In genomic region chr2:152730591-152731333, GRCh38 we compare ENCODE assay signal across 8 cellular contexts. TPM values are rescaled to one million over a fixed set of nuclear protein-coding genes. Genes with fewer than 3 reads are reported as not detected.
DNase-seq lines count a peak whose midpoint lies in the region; ATAC-seq and TF ChIP-seq lines count a peak whose summit lies in the region.
"Had no signal": no experiment of that assay in that cellular context is flagged by ENCODE, and none has a peak within 500 bp of the region (broad histone marks: within the 10 kb centered on the region; RNA-seq: fewer than 3 reads in every experiment).

No MANE protein-coding gene starts in this region.

- DNase-seq in PC-3 (peak; percentile 19), mesenteric fat pad (ENCODE audit: low spot score) (no peak), cerebellar nuclear complex (lab: John Stamatoyannopoulos, UW) (no peak), osteocyte (ENCODE audit: extremely low spot score, unreplicated experiment) (no peak)
- peak; percentile 45 to 49 (median 46) for DNase-seq in effector memory CD4-positive, alpha-beta T cell

- CTCF ChIA-PET in PC-3 (lab: Charles Lee) = no interaction called here

- no peaks in the 10 kb centered on the region for H3F3A ChIP-seq in PC-3 (ENCODE audit: low read length, unreplicated experiment)

- no peaks in the 10 kb centered on the region; the same call in 1 of the 2 replicates for H3K79me2 ChIP-seq in PC-3 (ENCODE audit: low read length)

- H3K27ac Mint-ChIP-seq in osteocyte (ENCODE audit: unreplicated experiment) = no peak overlapping the region

- no TSS peak for BruUV-seq in PC-3 (replicated peaks; lab: Mats Ljungman, UMichigan)

- H3K27me3 ChIP-seq in PC-3 (ENCODE audit: low read length) = no peaks in the 10 kb centered on the region
- no peaks in the 10 kb centered on the region for H3K27me3 ChIP-seq in effector memory CD4-positive, alpha-beta T cell (replicated peaks; ENCODE audit: control insufficient read depth, insufficient read depth, low read length, poor library complexity, severe bottlenecking)

- no peak overlapping the region for H2AFZ ChIP-seq in PC-3 (ENCODE audit: low read length)

- H3K4me3 Mint-ChIP-seq in osteocyte (ENCODE audit: unreplicated experiment) = no peak overlapping the region

- TF ChIP-seq CTCF in PC-3 (conservative IDR thresholded peaks at IDR 0.05; ENCODE audit: low read depth, low read length) (no peak), osteocyte (IDR thresholded peaks at IDR 0.05) (no peak)

- H3K36me3 ChIP-seq in PC-3 (ENCODE audit: low read depth, low read length) = peaks cover 10% of the 10 kb centered on the region; the same call in 1 of the 2 replicates
- H3K36me3 ChIP-seq in effector memory CD4-positive, alpha-beta T cell (ENCODE audit: control insufficient read depth, insufficient read depth, low read length) = no peaks in the 10 kb centered on the region

- H4K20me1 ChIP-seq in PC-3 (ENCODE audit: low read length) = peaks cover 6% of the 10 kb centered on the region; the same call in 1 of the 2 replicates

- H3K27me3 Mint-ChIP-seq in osteocyte (ENCODE audit: unreplicated experiment) = no peaks in the 10 kb centered on the region

- POLR2A ChIA-PET in PC-3 (lab: Charles Lee; ENCODE audit: unreplicated experiment) = no interaction called here

- H3K9ac ChIP-seq in PC-3 (ENCODE audit: low read length) = no peak overlapping the region

- no peak overlapping the region for H3K27ac ChIP-seq in PC-3 (ENCODE audit: low read length)
- H3K27ac ChIP-seq in effector memory CD4-positive, alpha-beta T cell (ENCODE audit: insufficient read depth, low read length, poor library complexity, severe bottlenecking) = no peak overlapping the region

- intact Hi-C loops in PC-3 (cut with micrococcal nuclease) = loop anchor here (10.0 kb wide), 1 partner anchor 696 kb away; no protein-coding TSS in a partner anchor

- no peaks in the 10 kb centered on the region for H3K9me3 Mint-ChIP-seq in osteocyte (ENCODE audit: unreplicated experiment)

- H3K9me3 ChIP-seq in PC-3 (ENCODE audit: low read length) = no peaks in the 10 kb centered on the region
- no peaks in the 10 kb centered on the region for H3K9me3 ChIP-seq in effector memory CD4-positive, alpha-beta T cell (ENCODE audit: control insufficient read depth, low read length)

- H3K9me2 ChIP-seq in PC-3 (replicated peaks; ENCODE audit: low read length) = no peaks in the 10 kb centered on the region

- no peak overlapping the region for H3K4me3 ChIP-seq in PC-3 (ENCODE audit: low read length)
- no peak overlapping the region for H3K4me3 ChIP-seq in effector memory CD4-positive, alpha-beta T cell (ENCODE audit: insufficient read depth, low read depth, low read length, poor library complexity, severe bottlenecking)

- no peak overlapping the region for H3K4me2 ChIP-seq in PC-3 (ENCODE audit: low read length)

- H3K4me1 Mint-ChIP-seq in osteocyte (ENCODE audit: unreplicated experiment) = no peaks in the 10 kb centered on the region

- peaks cover 3% of the 10 kb centered on the region for H3K36me3 Mint-ChIP-seq in osteocyte (ENCODE audit: unreplicated experiment)

- ATAC-seq in GM19025 (IDR thresholded peaks at IDR 0.05; ENCODE audit: low read depth, unreplicated experiment) (peak; percentile 93), HG02884 (IDR thresholded peaks at IDR 0.05; ENCODE audit: unreplicated experiment) (peak; percentile 85), PC-3 (no peak)
- ATAC-seq: Panc1 had no signal

- H3K4me1 ChIP-seq in PC-3 (ENCODE audit: insufficient read depth, low read length) = peaks cover 11% of the 10 kb centered on the region; the same call in 1 of the 2 replicates
- H3K4me1 ChIP-seq in effector memory CD4-positive, alpha-beta T cell (ENCODE audit: control insufficient read depth, insufficient read depth, low read length, poor library complexity, severe bottlenecking) = peaks cover 21% of the 10 kb centered on the region

RNA-seq across cellular contexts. Expression of gene ARL6IP6, which starts 12.3 kb away (rescaled TPM):
- 19.0 and 21.4 TPM in 2 replicates for total RNA-seq in PC-3 (2014; rRNA removed)
- 8.8 TPM for total RNA-seq in mesenteric fat pad
- 13.9 and 17.0 TPM in 2 replicates for total RNA-seq in osteocyte

RNA-seq across cellular contexts. Expression of gene PRPF40A, which starts 13.5 kb away (rescaled TPM):
- total RNA-seq in PC-3 (2014; rRNA removed) = 120 and 140 TPM in 2 replicates
- total RNA-seq in mesenteric fat pad = 79.2 TPM
- 83.0 and 91.7 TPM in 2 replicates for total RNA-seq in osteocyte

Comparison
In these comparisons a context has a peak if more than half of its experiments do, and no peak if none do; other contexts are left out.
1. DNase-seq: peak in PC-3 (single experiment) and effector memory CD4-positive, alpha-beta T cell (3 of 3); none in mesenteric fat pad (single experiment), cerebellar nuclear complex (0 of 2) and osteocyte (single experiment).